10 cellular contexts compared by ENCODE assay signal in the genomic region with DNA sequence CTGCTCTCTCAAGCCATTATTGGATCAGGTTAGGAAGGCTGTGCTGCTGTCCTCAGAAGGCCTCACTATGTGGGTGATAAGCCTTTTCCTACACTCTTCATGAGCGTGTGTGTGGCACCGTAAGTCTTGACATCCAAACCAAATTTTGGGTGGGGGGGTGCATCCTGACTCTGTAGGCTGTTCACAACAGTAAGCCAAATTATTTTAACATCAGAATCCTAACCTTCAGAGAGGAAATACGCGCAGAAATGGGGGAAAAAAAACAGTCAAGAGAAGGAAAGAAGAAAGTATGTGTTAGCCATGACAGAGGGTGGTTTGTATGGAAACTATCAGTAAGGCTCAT. TPM values are rescaled to one million over a fixed set of nuclear protein-coding genes. Genes with fewer than 3 reads are reported as not detected.
DNase-seq lines count a peak whose midpoint lies in the region; ATAC-seq and TF ChIP-seq lines count a peak whose summit lies in the region.
"Had no signal": no experiment of that assay in that cellular context is flagged by ENCODE, and none has a peak within 500 bp of the region (broad histone marks: within the 10 kb centered on the region; RNA-seq: fewer than 3 reads in every experiment).

No MANE protein-coding gene starts in this region.

- H3K9me3 ChIP-seq in CD8-positive, alpha-beta T cell (ENCODE audit: low read length) = no peaks in the 10 kb centered on the region
- H3K9me3 ChIP-seq in parathyroid adenoma (ENCODE audit: control insufficient read depth, low read length) = no peaks in the 10 kb centered on the region

- H3K4me3 ChIP-seq in CD8-positive, alpha-beta T cell (ENCODE audit: low read depth, low read length) = no peak overlapping the region
- no peak overlapping the region for H3K4me3 ChIP-seq in parathyroid adenoma (ENCODE audit: low read depth, low read length)
- H3K4me3 ChIP-seq: K562 had no signal

- H3K4me3 Mint-ChIP-seq in CD8-positive, alpha-beta T cell = peak overlapping the region; percentile 9

- ATAC-seq in CD8-positive, alpha-beta T cell = no peak
- ATAC-seq in HG03571 (IDR thresholded peaks at IDR 0.05; ENCODE audit: unreplicated experiment) (peak; percentile 15), GM21528 (IDR thresholded peaks at IDR 0.05; ENCODE audit: low FRiP score, unreplicated experiment) (no peak), HG03095 (IDR thresholded peaks at IDR 0.05; ENCODE audit: unreplicated experiment) (no peak)

- H3K27ac Mint-ChIP-seq in CD8-positive, alpha-beta T cell = peak overlapping the region; percentile 94

- H3K4me1 ChIP-seq in CD8-positive, alpha-beta T cell (ENCODE audit: insufficient read depth, low read length) = peaks cover 34% of the 10 kb centered on the region
- H3K4me1 ChIP-seq in parathyroid adenoma = no peaks in the 10 kb centered on the region

- POLR2A ChIA-PET in CD8-positive, alpha-beta T cell (lab: Charles Lee) = interaction anchor here (1.0 to 4.1 kb wide), 7 partner anchors 11 to 243 kb away, joined by 3 to 20 read pairs (median 4); a partner anchor contains a TSS

- CTCF ChIA-PET in CD8-positive, alpha-beta T cell (lab: Charles Lee) = interaction anchor here (0.8 to 8.1 kb wide), 33 partner anchors 9 to 253 kb away, joined by 3 to 333 read pairs (median 5); a partner anchor contains a TSS

- no peaks in the 10 kb centered on the region for H3K79me2 ChIP-seq in parathyroid adenoma

- H3K4me1 Mint-ChIP-seq in CD8-positive, alpha-beta T cell (ENCODE audit: low read depth) = peaks cover 31% of the 10 kb centered on the region

- peaks cover 9% of the 10 kb centered on the region for H3K36me3 Mint-ChIP-seq in CD8-positive, alpha-beta T cell

- H3K9ac ChIP-seq in parathyroid adenoma = no peak overlapping the region

- no peak overlapping the region for H3K27ac ChIP-seq in CD8-positive, alpha-beta T cell (ENCODE audit: low read depth, low read length)
- H3K27ac ChIP-seq in angular gyrus (ENCODE audit: low read depth, low read length) (peak overlapping the region; percentile 16), parathyroid adenoma (peak overlapping the region; percentile 72)

- DNase-seq in CD8-positive, alpha-beta T cell = no peak
- no peak for DNase-seq in HUDEP-2 (lab: John Stamatoyannopoulos, UW; ENCODE audit: unreplicated experiment in 76 of 76)
- no peak for DNase-seq in activated effector memory CD4-positive, alpha-beta T cell treated with anti-CD3 and anti-CD28 coated beads, Interleukin-2, amount 50 U/mL, for 16 hours
- DNase-seq: amniotic stem cell had no signal

- no peaks in the 10 kb centered on the region for H3K36me3 ChIP-seq in CD8-positive, alpha-beta T cell (ENCODE audit: insufficient read depth, low read length)
- no peaks in the 10 kb centered on the region for H3K36me3 ChIP-seq in parathyroid adenoma (ENCODE audit: control insufficient read depth, insufficient read depth, low read length)

- H2AFZ ChIP-seq in parathyroid adenoma = no peak overlapping the region

- no peak overlapping the region for H3K4me2 ChIP-seq in parathyroid adenoma (ENCODE audit: low read length)

- H3K27me3 Mint-ChIP-seq in CD8-positive, alpha-beta T cell (ENCODE audit: low read depth) = no peaks in the 10 kb centered on the region

- H3K27me3 ChIP-seq in CD8-positive, alpha-beta T cell (ENCODE audit: insufficient read depth, low read length) = no peaks in the 10 kb centered on the region
- no peaks in the 10 kb centered on the region for H3K27me3 ChIP-seq in parathyroid adenoma (ENCODE audit: control insufficient read depth, insufficient read depth, low read length)

- intact Hi-C loops in CD8-positive, alpha-beta T cell (cut with DNase I, micrococcal nuclease) = loop anchor here (1.0 to 5.0 kb wide), 5 partner anchors 23 to 445 kb away; a partner anchor contains a TSS

- no peaks in the 10 kb centered on the region for H3K9me3 Mint-ChIP-seq in CD8-positive, alpha-beta T cell

- TF ChIP-seq CTCF in CD8-positive, alpha-beta T cell (IDR thresholded peaks at IDR 0.05) = no peak
- no peak for TF ChIP-seq CTCF in parathyroid adenoma (IDR thresholded peaks at IDR 0.05)

RNA-seq across cellular contexts. Expression of a gene that starts 21.0 kb away (rescaled TPM):
- 1 to 10 TPM; 2.0 to 2.4 TPM for total RNA-seq in CD8-positive, alpha-beta T cell

RNA-seq across cellular contexts. Expression of a gene that starts 23.0 kb away (rescaled TPM):
- 10 to 100 TPM; 22.3 to 22.7 TPM for total RNA-seq in CD8-positive, alpha-beta T cell
